In the genomic region with DNA sequence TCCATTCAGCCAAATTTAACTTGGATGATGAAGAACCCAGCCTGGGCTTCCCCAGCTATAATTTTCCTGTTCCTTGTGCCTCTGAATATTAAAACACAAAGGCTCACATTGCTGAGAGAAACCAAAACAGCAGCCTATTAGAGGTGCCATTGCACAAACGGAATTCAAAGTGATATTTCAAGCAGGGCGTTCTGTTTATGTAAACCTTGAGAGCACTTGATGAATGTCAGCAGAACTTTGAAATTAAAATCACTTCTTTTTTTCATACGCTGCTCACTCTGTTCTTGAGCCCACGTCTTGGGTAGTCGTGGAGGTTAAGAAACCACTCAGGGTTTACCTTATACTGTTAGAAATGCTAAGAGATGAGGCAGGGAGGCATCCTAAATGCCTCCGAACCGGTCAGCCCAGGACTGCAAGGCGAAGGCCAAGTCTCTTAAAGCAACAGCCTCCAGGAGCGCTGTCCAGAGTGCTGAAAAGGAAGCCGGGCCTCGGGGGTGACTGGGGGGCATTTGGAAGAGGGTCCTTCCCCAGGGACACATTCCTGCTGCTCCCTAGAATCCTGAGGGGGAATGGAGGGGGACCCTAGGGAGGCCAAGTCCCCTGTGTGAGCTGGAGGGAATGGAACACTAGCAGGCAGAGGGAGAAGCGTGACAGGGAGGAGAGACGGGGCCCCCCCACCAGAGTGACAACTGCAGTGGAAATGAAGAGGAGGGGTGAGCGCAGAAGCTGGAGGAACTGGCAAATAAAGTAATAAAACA, we compare ENCODE assay signal across 1 cellular context.
TF ChIP-seq lines count a peak whose summit lies in the region.

No MANE protein-coding gene starts in this region.

TF ChIP-seq in WTC11, 78 proteins besides CTCF, POLR2A, EP300 and RAD21 (continued from another document):
- TF ChIP-seq, protein P1, sequence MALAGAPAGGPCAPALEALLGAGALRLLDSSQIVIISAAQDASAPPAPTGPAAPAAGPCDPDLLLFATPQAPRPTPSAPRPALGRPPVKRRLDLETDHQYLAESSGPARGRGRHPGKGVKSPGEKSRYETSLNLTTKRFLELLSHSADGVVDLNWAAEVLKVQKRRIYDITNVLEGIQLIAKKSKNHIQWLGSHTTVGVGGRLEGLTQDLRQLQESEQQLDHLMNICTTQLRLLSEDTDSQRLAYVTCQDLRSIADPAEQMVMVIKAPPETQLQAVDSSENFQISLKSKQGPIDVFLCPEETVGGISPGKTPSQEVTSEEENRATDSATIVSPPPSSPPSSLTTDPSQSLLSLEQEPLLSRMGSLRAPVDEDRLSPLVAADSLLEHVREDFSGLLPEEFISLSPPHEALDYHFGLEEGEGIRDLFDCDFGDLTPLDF (CRISPR knock-in tag; IDR thresholded peaks at IDR 0.05), result no peak
- no peak for TF ChIP-seq EMX1 (CRISPR knock-in tag; IDR thresholded peaks at IDR 0.05)
- TF ChIP-seq ZNF219 (CRISPR knock-in tag; IDR thresholded peaks at IDR 0.05; ENCODE audit: borderline replicate concordance), result peak; percentile 53; the same call in 1 of the 2 replicates
- TF ChIP-seq TP53 (CRISPR knock-in tag; IDR thresholded peaks at IDR 0.05), result 0 out of 2 replicates have a peak, but pooled peaks have one; percentile 54
- TF ChIP-seq HMGXB4 (CRISPR knock-in tag; IDR thresholded peaks at IDR 0.05), result no peak
- TF ChIP-seq PRRX2 (CRISPR knock-in tag; IDR thresholded peaks at IDR 0.05), result no peak
- no peak for TF ChIP-seq AFF4 (CRISPR knock-in tag; IDR thresholded peaks at IDR 0.05; ENCODE audit: borderline replicate concordance)
- TF ChIP-seq TCF7 (CRISPR knock-in tag; IDR thresholded peaks at IDR 0.05; ENCODE audit: low read depth), result no peak
- TF ChIP-seq, protein P2, sequence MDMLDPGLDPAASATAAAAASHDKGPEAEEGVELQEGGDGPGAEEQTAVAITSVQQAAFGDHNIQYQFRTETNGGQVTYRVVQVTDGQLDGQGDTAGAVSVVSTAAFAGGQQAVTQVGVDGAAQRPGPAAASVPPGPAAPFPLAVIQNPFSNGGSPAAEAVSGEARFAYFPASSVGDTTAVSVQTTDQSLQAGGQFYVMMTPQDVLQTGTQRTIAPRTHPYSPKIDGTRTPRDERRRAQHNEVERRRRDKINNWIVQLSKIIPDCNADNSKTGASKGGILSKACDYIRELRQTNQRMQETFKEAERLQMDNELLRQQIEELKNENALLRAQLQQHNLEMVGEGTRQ (CRISPR knock-in tag; IDR thresholded peaks at IDR 0.05), result no peak
- no peak; the same call in 1 of the 2 replicates for TF ChIP-seq CBFB (CRISPR knock-in tag; IDR thresholded peaks at IDR 0.05; ENCODE audit: low read depth)
- no peak for TF ChIP-seq ZNF416 (CRISPR knock-in tag; IDR thresholded peaks at IDR 0.05)
